8 cellular contexts compared by ENCODE assay signal in the genomic region with DNA sequence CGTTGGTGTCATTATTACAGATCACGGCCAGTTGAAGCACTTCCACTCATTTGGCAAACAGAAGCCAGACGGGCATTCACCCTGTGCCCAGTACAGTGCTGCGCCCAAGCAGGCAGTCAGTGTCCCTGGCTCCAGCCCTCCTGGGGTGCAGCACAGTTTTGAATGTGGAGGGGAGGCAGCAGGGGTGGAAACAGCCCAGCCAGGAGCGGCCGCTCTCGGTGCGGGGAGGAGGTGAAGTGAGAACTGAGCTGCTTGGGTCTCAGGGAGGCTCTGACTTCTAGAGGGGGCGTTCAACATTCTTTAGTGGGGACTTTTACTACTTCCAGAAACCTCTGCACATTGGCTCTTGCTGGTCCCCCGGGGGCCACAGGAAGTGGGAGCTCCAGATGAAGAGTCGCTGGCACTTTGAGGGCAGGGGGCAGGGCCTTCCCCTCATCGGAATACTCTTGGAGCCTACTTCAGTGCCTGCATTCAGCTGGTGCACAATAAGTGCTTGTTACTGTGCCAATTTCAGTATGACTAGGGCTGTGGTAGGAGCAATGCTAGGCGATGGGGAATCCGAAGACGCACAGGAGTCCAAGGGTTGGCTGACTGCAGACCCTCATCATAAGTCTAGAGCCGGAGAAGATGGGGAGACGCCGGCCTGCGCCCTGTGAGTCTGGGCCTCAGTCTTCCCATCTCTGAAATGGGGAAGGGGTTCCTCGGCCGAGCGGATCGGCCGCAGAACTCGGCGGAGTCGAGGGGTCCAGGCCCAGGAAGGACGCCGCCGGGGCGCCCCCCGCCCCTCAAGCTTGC. TPM values are rescaled to one million over a fixed set of nuclear protein-coding genes. Genes with fewer than 3 reads are reported as not detected.
A peak's percentile ranks its signal among the peaks of the same experiment; 100 is the strongest.
DNase-seq lines count a peak whose midpoint lies in the region; ATAC-seq and TF ChIP-seq lines count a peak whose summit lies in the region.

No MANE protein-coding gene starts in this region.

- POLR2A ChIA-PET in SK-N-SH (lab: Yijun Ruan, JAX), result no interaction called here

- peaks cover 10 to 33% of the 10 kb centered on the region in 2 experiments for H3K4me1 ChIP-seq in SK-N-SH (ENCODE audit: control insufficient read depth in 1 of 2, insufficient read depth in 2 of 2, low read depth in 1 of 2, low read length in 1 of 2)
- H3K4me1 ChIP-seq in hepatocyte (ENCODE audit: insufficient read depth), result peaks cover 33% of the 10 kb centered on the region
- H3K4me1 ChIP-seq in smooth muscle cell (ENCODE audit: low read depth), result peaks cover 29% of the 10 kb centered on the region

- peaks cover 14% of the 10 kb centered on the region; the same call in 1 of the 2 replicates for H4K20me1 ChIP-seq in SK-N-SH (ENCODE audit: insufficient read depth)
- no peaks in the 10 kb centered on the region for H4K20me1 ChIP-seq in hepatocyte (ENCODE audit: insufficient read depth, poor library complexity, severe bottlenecking)
- H4K20me1 ChIP-seq in smooth muscle cell (ENCODE audit: low read depth), result peaks cover 12% of the 10 kb centered on the region

- no peaks in the 10 kb centered on the region for H3K27me3 ChIP-seq in SK-N-SH (ENCODE audit: insufficient read depth)
- no peaks in the 10 kb centered on the region for H3K27me3 ChIP-seq in WERI-Rb-1 (ENCODE audit: insufficient read depth, low read depth, severe bottlenecking)
- no peaks in the 10 kb centered on the region for H3K27me3 ChIP-seq in hepatocyte
- no peaks in the 10 kb centered on the region for H3K27me3 ChIP-seq in smooth muscle cell (ENCODE audit: low read depth)

- H3K36me3 ChIP-seq in SK-N-SH (replicated peaks in 1 of 2; ENCODE audit: control insufficient read depth in 1 of 2, insufficient read depth in 2 of 2, low read length in 1 of 2) (no peaks in the 10 kb centered on the region), WERI-Rb-1 (no peaks in the 10 kb centered on the region), hepatocyte (replicated peaks; ENCODE audit: insufficient read depth, low read depth) (no peaks in the 10 kb centered on the region), smooth muscle cell (ENCODE audit: low read depth) (no peaks in the 10 kb centered on the region)

- H3K9me3 ChIP-seq in SK-N-SH (no peaks in the 10 kb centered on the region), WERI-Rb-1 (ENCODE audit: severe bottlenecking) (no peaks in the 10 kb centered on the region), hepatocyte (ENCODE audit: low read depth) (no peaks in the 10 kb centered on the region), smooth muscle cell (replicated peaks; ENCODE audit: low read depth) (no peaks in the 10 kb centered on the region)

- H3K9me2 ChIP-seq in SK-N-SH (no peaks in the 10 kb centered on the region), hepatocyte (replicated peaks; ENCODE audit: insufficient read depth) (no peaks in the 10 kb centered on the region)

- CTCF ChIA-PET in SK-N-SH (lab: Yijun Ruan, JAX), result interaction anchor here (0.9 to 1.8 kb wide), 2 partner anchors 39 to 131 kb away, joined by 4 to 7 read pairs; no protein-coding TSS in a partner anchor

- H3K4me2 ChIP-seq in SK-N-SH (peak overlapping the region; percentile 68; the same call in 1 of the 2 replicates), hepatocyte (peak overlapping the region; percentile 78), smooth muscle cell (peak overlapping the region; percentile 30)

- H3K27ac ChIP-seq in SK-N-SH (ENCODE audit: low read depth in 2 of 2, low read length in 1 of 2), result peak overlapping the region in 1 of 2 experiments; percentile 51; a peak in 2 of 4 replicates
- H3K27ac ChIP-seq in WERI-Rb-1, result no peak overlapping the region
- peak overlapping the region; percentile 73 for H3K27ac ChIP-seq in hepatocyte
- peak overlapping the region; percentile 60 for H3K27ac ChIP-seq in smooth muscle cell (ENCODE audit: low read depth)

- DNase-seq in SK-N-SH (no peak), WERI-Rb-1 (no peak), hepatocyte (ENCODE audit: low spot score) (no peak), smooth muscle cell (lab: John Stamatoyannopoulos, UW; ENCODE audit: unreplicated experiment) (no peak), SKM-1 treated with dmso at 0.1 percent for 144 hours (lab: John Stamatoyannopoulos, UW; ENCODE audit: unreplicated experiment) (no peak), middle frontal gyrus (ENCODE audit: extremely low spot score, low spot score) (no peak)
- DNase-seq in stimulated activated CD4-positive, alpha-beta T cell treated with anti-CD3 and anti-CD28 coated beads, Interleukin-15, amount 100 ng/mL, for 24 hours, result no peak

- H3F3A ChIP-seq in SK-N-SH (replicated peaks; ENCODE audit: insufficient read depth) (peaks cover 50% of the 10 kb centered on the region), smooth muscle cell (ENCODE audit: low read depth) (peaks cover 53% of the 10 kb centered on the region)

- H3K9ac ChIP-seq in SK-N-SH, result peak overlapping the region; percentile 45; the same call in 1 of the 2 replicates
- H3K9ac ChIP-seq in smooth muscle cell (ENCODE audit: low read depth), result no peak overlapping the region

- H3K4me3 ChIP-seq in SK-N-SH (ENCODE audit: low read depth in 2 of 2, low read length in 1 of 2) (peak overlapping the region; percentile 57 to 60), WERI-Rb-1 (ENCODE audit: low read depth, low read length) (peak overlapping the region; percentile 32), hepatocyte (peak overlapping the region; percentile 18), smooth muscle cell (peak overlapping the region; percentile 40)

- 72% methylated on average over 15 of the region's 32 CpGs for WGBS in SK-N-SH (ENCODE audit: low lambda C conversion rate)
- WGBS in hepatocyte (ENCODE audit: low lambda C conversion rate, missing lambda C conversion rate), result 63% methylated on average over 25 of the region's 32 CpGs
- whole genome bisulfite sequencing in smooth muscle cell (ENCODE audit: low lambda C conversion rate), result 53% methylated on average over 28 of the region's 32 CpGs

- TF ChIP-seq EP300 in SK-N-SH (IDR thresholded peaks at IDR 0.05; ENCODE audit: borderline replicate concordance in 1 of 2, low read depth in 1 of 2, low read length in 1 of 2), result no peak

- no peak for ATAC-seq in SK-N-SH treated with all-trans-retinoic acid at 6 μM for 48 hours

- TF ChIP-seq RAD21 in SK-N-SH (IDR thresholded peaks at IDR 0.05; ENCODE audit: low read length), result no peak

- 0 out of 2 replicates have a peak overlapping the region, but pooled peaks have one; percentile 38 for H2AFZ ChIP-seq in SK-N-SH (ENCODE audit: low read depth)
- peak overlapping the region; percentile 45 for H2AFZ ChIP-seq in hepatocyte
- no peak overlapping the region for H2AFZ ChIP-seq in smooth muscle cell (ENCODE audit: low read depth)

- no peak for TF ChIP-seq CTCF in SK-N-SH (IDR thresholded peaks at IDR 0.05)
- no peak for TF ChIP-seq CTCF in WERI-Rb-1 (IDR thresholded peaks at IDR 0.05; ENCODE audit: low read depth, low read length)
- TF ChIP-seq CTCF in hepatocyte (IDR thresholded peaks at IDR 0.05; ENCODE audit: poor library complexity), result no peak
- TF ChIP-seq CTCF in smooth muscle cell (IDR thresholded peaks at IDR 0.05; ENCODE audit: borderline replicate concordance, insufficient read depth, poor library complexity, severe bottlenecking), result no peak

- H3K79me2 ChIP-seq in SK-N-SH (ENCODE audit: insufficient read depth) (peaks cover 47% of the 10 kb centered on the region), hepatocyte (peaks cover 24% of the 10 kb centered on the region), smooth muscle cell (ENCODE audit: low read depth) (peaks cover 19% of the 10 kb centered on the region)

TF ChIP-seq in SK-N-SH, 30 proteins besides CTCF, POLR2A, EP300 and RAD21:
- no peak for TF ChIP-seq MXI1 (IDR thresholded peaks at IDR 0.05; ENCODE audit: low read depth, low read length)
- TF ChIP-seq RCOR1 (IDR thresholded peaks at IDR 0.05; ENCODE audit: low read length), result 0 out of 2 replicates have a peak, but pooled peaks have one; percentile 9

TF ChIP-seq in SK-N-SH treated with all-trans-retinoic acid at 6 μM for 48 hours, 23 proteins besides CTCF, POLR2A, EP300 and RAD21 (continues in another document):
- TF ChIP-seq TCF4 (CRISPR knock-in tag; IDR thresholded peaks at IDR 0.05; ENCODE audit: borderline replicate concordance) (no peak), POU6F1 (CRISPR knock-in tag; IDR thresholded peaks at IDR 0.05; ENCODE audit: borderline replicate concordance, low read depth) (no peak), PPARA (CRISPR knock-in tag; IDR thresholded peaks at IDR 0.05; ENCODE audit: borderline replicate concordance) (no peak), CSRNP3 (CRISPR knock-in tag; IDR thresholded peaks at IDR 0.05) (no peak), ISL1 (CRISPR knock-in tag; IDR thresholded peaks at IDR 0.05) (no peak), ESRRG (CRISPR knock-in tag; IDR thresholded peaks at IDR 0.05) (no peak), ZNF70 (CRISPR knock-in tag; IDR thresholded peaks at IDR 0.05) (no peak)

RNA-seq across cellular contexts. Expression of gene NEK6, which starts 0.5 kb away (rescaled TPM):
- polyA plus RNA-seq in SK-N-SH (2012; rRNA removed), result 89.8 and 96.1 TPM in 2 replicates
- polyA plus RNA-seq in SK-N-SH (2012; cell fraction: cytosol; rRNA removed), result 73.6 and 92.1 TPM in 2 replicates
- polyA plus RNA-seq in SK-N-SH (2012; cell fraction: nucleus; rRNA removed), result 47.4 and 67.2 TPM in 2 replicates
- 33.5 and 35.7 TPM in 2 replicates for total RNA-seq in hepatocyte
- polyA plus RNA-seq in hepatocyte, result 41.6 and 44.7 TPM in 2 replicates
- 41.5 and 45.9 TPM in 2 replicates for total RNA-seq in smooth muscle cell
- polyA plus RNA-seq in smooth muscle cell, result 67.6 and 108 TPM in 2 replicates
